1 cellular context compared by ENCODE assay signal in the genomic region with DNA sequence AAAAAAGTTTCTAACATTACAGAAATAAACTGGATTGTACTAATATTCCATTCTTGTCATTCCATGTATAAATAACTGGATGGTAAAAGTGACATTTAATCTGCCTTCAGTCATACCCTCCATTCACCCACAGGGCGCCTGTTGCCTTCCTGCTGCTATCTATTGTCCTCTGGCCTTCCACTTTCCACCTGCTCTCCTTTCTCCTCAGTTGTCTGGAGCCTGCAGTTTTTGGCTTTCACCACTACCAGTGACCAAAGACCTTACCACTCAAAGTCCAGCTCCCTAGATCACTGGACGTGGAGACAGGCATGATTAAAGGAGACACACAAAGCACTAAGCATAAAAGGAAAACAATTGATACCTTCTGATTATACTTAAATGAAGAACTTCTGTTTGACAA.
TF ChIP-seq lines count a peak whose summit lies in the region.

No MANE protein-coding gene starts in this region.

TF ChIP-seq in WTC11, 78 proteins besides CTCF, POLR2A, EP300 and RAD21 (continued from another document):
- no peak for TF ChIP-seq GRHL2 (CRISPR knock-in tag; IDR thresholded peaks at IDR 0.05; ENCODE audit: insufficient replicate concordance, severe bottlenecking)
- no peak for TF ChIP-seq FOXK1 (CRISPR knock-in tag; IDR thresholded peaks at IDR 0.05)
- TF ChIP-seq TEAD4 (CRISPR knock-in tag; IDR thresholded peaks at IDR 0.05), result no peak
- TF ChIP-seq ZBTB21 (CRISPR knock-in tag; IDR thresholded peaks at IDR 0.05; ENCODE audit: borderline replicate concordance), result no peak
- no peak for TF ChIP-seq KAT7 (CRISPR knock-in tag; IDR thresholded peaks at IDR 0.05; ENCODE audit: borderline replicate concordance)
